1 cellular context compared by ENCODE assay signal in the genomic region with DNA sequence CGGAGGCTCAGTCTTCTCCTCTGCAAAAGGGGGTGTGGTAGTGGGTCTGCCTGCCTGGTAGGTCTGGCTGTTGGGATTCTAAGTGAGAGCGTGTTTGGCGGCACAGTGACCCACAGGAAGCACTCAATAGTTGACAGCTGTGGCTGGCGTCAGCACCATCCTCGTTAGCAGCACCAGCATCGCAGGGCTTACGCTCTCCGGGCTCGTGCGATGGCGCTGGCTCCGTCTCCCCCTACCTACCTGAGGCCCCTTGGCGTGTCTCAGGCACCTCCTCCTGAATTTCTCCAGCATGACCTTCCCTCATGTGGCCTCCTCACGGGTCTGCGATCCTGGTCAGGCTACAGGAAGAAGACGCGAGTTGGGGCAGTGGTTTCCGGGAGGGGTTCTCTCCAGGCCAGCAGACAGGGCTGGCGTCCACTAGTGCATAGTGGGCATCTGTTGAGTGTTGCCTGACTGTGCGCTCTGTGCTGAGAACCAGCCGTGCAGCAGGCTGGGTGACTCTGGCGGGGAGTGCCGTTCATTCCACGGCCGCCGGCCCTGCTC.
TF ChIP-seq lines count a peak whose summit lies in the region.

No MANE protein-coding gene starts in this region.

TF ChIP-seq in WTC11, 78 proteins besides CTCF, POLR2A, EP300 and RAD21 (continued from another document):
- TF ChIP-seq SMAD3 (CRISPR knock-in tag; IDR thresholded peaks at IDR 0.05; ENCODE audit: borderline replicate concordance) = no peak
- TF ChIP-seq, protein P1, sequence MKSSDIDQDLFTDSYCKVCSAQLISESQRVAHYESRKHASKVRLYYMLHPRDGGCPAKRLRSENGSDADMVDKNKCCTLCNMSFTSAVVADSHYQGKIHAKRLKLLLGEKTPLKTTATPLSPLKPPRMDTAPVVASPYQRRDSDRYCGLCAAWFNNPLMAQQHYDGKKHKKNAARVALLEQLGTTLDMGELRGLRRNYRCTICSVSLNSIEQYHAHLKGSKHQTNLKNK (CRISPR knock-in tag; IDR thresholded peaks at IDR 0.05) = no peak
TF ChIP-seq in WTC11: peak in this region for 0.
